8 cellular contexts compared by ENCODE assay signal in the genomic region with DNA sequence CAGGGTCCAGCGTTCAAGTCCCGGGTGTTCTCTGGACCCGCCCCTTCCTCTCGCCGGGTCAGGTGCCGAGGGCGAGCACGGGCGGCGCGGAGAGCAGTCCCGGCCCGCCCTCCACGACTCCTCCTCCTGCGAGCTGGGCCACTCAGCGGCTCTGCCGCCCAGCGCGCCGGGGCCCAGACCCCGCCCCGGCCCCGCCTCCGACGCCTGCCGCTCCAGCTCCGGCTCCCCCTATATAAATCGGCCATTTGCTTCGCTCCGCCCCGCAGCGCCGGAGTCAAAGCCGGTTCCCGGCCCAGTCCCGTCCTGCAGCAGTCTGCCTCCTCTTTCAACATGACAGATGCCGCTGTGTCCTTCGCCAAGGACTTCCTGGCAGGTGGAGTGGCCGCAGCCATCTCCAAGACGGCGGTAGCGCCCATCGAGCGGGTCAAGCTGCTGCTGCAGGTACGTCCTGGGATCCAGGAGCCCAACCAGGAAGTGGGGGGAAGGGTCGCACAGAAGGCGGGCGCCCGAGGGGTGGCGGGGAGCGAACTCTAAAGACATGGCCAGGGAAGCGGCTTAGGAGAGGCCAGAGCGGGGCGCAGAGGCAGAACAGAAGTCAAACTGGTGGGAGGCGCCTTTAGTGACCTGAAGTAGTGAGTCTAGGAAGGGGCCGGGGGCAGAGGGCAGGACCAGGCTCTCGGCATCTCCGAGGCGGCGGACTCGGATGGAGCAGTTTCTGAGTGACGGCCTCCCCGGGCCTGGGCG. TPM values are rescaled to one million over a fixed set of nuclear protein-coding genes. Genes with fewer than 3 reads are reported as not detected.
A peak's percentile ranks its signal among the peaks of the same experiment; 100 is the strongest.
DNase-seq lines count a peak whose midpoint lies in the region; FAIRE-seq and TF ChIP-seq lines count a peak whose summit lies in the region.

A gene (plus strand): TSS at position 259 of the 744 bp plus-strand sequence. CDS start 72 bp downstream, at position 331.

- no peak for TF ChIP-seq CTCF in Loucy (conservative IDR thresholded peaks at IDR 0.05; ENCODE audit: low read length)
- TF ChIP-seq CTCF in neutrophil (IDR thresholded peaks at IDR 0.05), result peak; percentile 25

- H3K27me3 ChIP-seq in Loucy (ENCODE audit: insufficient read depth, low read length, poor library complexity, severe bottlenecking) (peaks cover 5% of the 10 kb centered on the region), SJSA1 (replicated peaks) (no peaks in the 10 kb centered on the region), neutrophil (no peaks in the 10 kb centered on the region)

- H3K9ac ChIP-seq in Loucy (ENCODE audit: low read depth, low read length, poor library complexity, severe bottlenecking), result peak within 1 kb of the TSS; percentile 99

- H3K9me3 ChIP-seq in Loucy (ENCODE audit: insufficient read depth, low read depth, low read length), result no peaks in the 10 kb centered on the region
- no peaks in the 10 kb centered on the region for H3K9me3 ChIP-seq in SJSA1 (replicated peaks)
- H3K9me3 ChIP-seq in neutrophil, result no peaks in the 10 kb centered on the region

- peaks cover 22% of the 10 kb centered on the region for H3K79me2 ChIP-seq in Loucy (ENCODE audit: insufficient read depth, low read length)

- H3F3A ChIP-seq in Loucy (ENCODE audit: low read depth), result no peaks in the 10 kb centered on the region

- peak within 1 kb of the TSS; percentile 79 for H3K27ac ChIP-seq in SJSA1
- H3K27ac ChIP-seq in neutrophil, result peak within 1 kb of the TSS; percentile 89
- H3K27ac ChIP-seq in substantia nigra (ENCODE audit: low read depth, low read length, poor library complexity, severe bottlenecking), result peak within 1 kb of the TSS; percentile 84

- no peaks in the 10 kb centered on the region for H3K9me2 ChIP-seq in Loucy (replicated peaks; ENCODE audit: low read depth, low read length)

- H3K4me2 ChIP-seq in Loucy (ENCODE audit: low read depth, low read length, poor library complexity, severe bottlenecking), result peak within 1 kb of the TSS; percentile 89

- peaks cover 15% of the 10 kb centered on the region for H4K20me1 ChIP-seq in Loucy (ENCODE audit: insufficient read depth, low read length, poor library complexity, severe bottlenecking)

- FAIRE-seq in H54 (lab: Jason Lieb, UNC), result peak; percentile 45

- H3K36me3 ChIP-seq in Loucy (ENCODE audit: insufficient read depth, low read length) (peaks cover 21% of the 10 kb centered on the region; the same call in 1 of the 2 replicates), SJSA1 (peaks cover 28% of the 10 kb centered on the region), neutrophil (peaks cover 7% of the 10 kb centered on the region)

- TF ChIP-seq POLR2A in H54 (IDR thresholded peaks at IDR 0.05; ENCODE audit: low read depth, low read length), result peak; percentile 92

- H2AFZ ChIP-seq in Loucy (ENCODE audit: low read length), result peak within 1 kb of the TSS; percentile 86

- H3K4me1 ChIP-seq in Loucy (ENCODE audit: insufficient read depth, low read length, poor library complexity, severe bottlenecking) (no peaks in the 10 kb centered on the region), SJSA1 (replicated peaks) (0 out of 2 replicates have a peak, but pooled peaks cover 3% of the 10 kb centered on the region), neutrophil (ENCODE audit: control insufficient read depth in 1 of 2, insufficient read depth in 1 of 2, low read depth in 1 of 2, low read length in 1 of 2) (peaks cover 8 to 10% of the 10 kb centered on the region in 2 experiments)

- DNase-seq in ELR (ENCODE audit: low read depth), result peak; percentile 82
- DNase-seq in H54 (ENCODE audit: insufficient read length, low spot score), result peak; percentile 77
- DNase-seq in SJSA1 (ENCODE audit: low read depth in 1 of 2, low spot score in 2 of 2), result peak; percentile 81 to 82
- DNase-seq in activated naive CD4-positive, alpha-beta T cell (lab: John Stamatoyannopoulos, UW), result peak; percentile 33 to 75 (median 55)
- DNase-seq in foreskin melanocyte, result peak; percentile 74
- peak; percentile 12 to 89 (median 66) for DNase-seq in substantia nigra (lab: John Stamatoyannopoulos, UW)

- peak within 1 kb of the TSS; percentile 97 for H3K4me3 ChIP-seq in Loucy (ENCODE audit: low read length, poor library complexity, severe bottlenecking)
- H3K4me3 ChIP-seq in SJSA1, result peak within 1 kb of the TSS; percentile 71
- H3K4me3 ChIP-seq in neutrophil (ENCODE audit: low read depth in 1 of 2, low read length in 1 of 2), result peak within 1 kb of the TSS; percentile 67 to 74

RNA-seq across cellular contexts. Expression of the gene that starts here (rescaled TPM):
- total RNA-seq in SJSA1 (2014; rRNA removed; shearing (Covaris generic)), result 160 and 224 TPM in 2 replicates

Comparison
In these comparisons a context has a peak if more than half of its experiments do, and no peak if none do; other contexts are left out.
1. Peak in every context shown above with its lines: DNase-seq, H3K4me3 ChIP-seq and H3K27ac ChIP-seq.